Comparison of ENCODE assay signal across 8 cellular contexts in the genomic region with DNA sequence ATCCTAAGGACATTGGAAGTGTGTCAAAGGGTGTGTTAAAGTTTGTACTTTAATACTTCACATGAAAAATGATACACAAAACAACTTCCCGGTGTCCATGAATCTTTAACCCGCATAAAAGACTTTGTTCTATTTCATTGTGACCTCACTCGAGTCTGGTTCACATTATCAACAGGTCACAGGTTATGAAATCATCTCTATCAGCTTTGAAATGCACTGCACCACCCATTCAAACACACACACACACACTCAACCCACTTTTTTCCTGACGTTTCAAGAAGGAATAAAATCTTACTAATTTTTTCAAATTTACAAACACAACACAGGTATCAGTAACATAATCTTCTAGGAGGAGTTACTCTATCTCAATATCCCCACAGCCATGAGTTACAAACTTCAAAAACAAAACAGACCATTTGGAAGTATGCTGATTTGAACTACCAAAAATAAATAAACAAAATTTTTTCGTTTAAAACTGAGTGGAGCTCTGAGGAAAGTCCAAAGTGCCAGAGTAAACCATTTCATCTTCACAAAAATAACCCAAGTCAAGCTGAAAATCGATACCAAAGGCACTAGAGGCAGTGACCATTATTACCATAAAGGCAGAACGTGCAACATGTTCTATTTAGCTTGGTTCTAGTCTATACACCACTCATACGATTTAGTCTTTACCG. TPM values are rescaled to one million over a fixed set of nuclear protein-coding genes. Genes with fewer than 3 reads are reported as not detected.
DNase-seq lines count a peak whose midpoint lies in the region; ATAC-seq and TF ChIP-seq lines count a peak whose summit lies in the region.
"Had no signal": no experiment of that assay in that cellular context is flagged by ENCODE, and none has a peak within 500 bp of the region (broad histone marks: within the 10 kb centered on the region; RNA-seq: fewer than 3 reads in every experiment).

No MANE protein-coding gene starts in this region.

- peaks cover 30% of the 10 kb centered on the region for H3K36me3 Mint-ChIP-seq in CD8-positive, alpha-beta T cell

- H3K9me3 Mint-ChIP-seq in CD8-positive, alpha-beta T cell = no peaks in the 10 kb centered on the region

- POLR2A ChIA-PET in CD8-positive, alpha-beta T cell (lab: Charles Lee) = interaction anchor here (0.5 to 0.7 kb wide), 2 partner anchors 38 to 752 kb away, joined by 3 read pairs; no protein-coding TSS in a partner anchor

- H3K4me3 Mint-ChIP-seq in CD8-positive, alpha-beta T cell = peak overlapping the region; percentile 35

- no peak for TF ChIP-seq POLR2A in uterus (IDR thresholded peaks at IDR 0.05)

- intact Hi-C loops in CD8-positive, alpha-beta T cell (cut with DNase I, micrococcal nuclease) = no loop called here
- intact Hi-C loops in uterus (cut with DNase I; ENCODE audit: low total_unique reads) = no loop called here

- no peak overlapping the region for H3K4me3 ChIP-seq in CD8-positive, alpha-beta T cell (ENCODE audit: low read depth, low read length)
- peak overlapping the region; percentile 100 for H3K4me3 ChIP-seq in adipocyte (ENCODE audit: low read length)
- H3K4me3 ChIP-seq in mucosa of rectum (ENCODE audit: low read length in 2 of 2) = peak overlapping the region; percentile 35 to 71
- no peak overlapping the region for H3K4me3 ChIP-seq in uterus
- H3K4me3 ChIP-seq: lung had no signal

- H3K9ac ChIP-seq in adipocyte (ENCODE audit: low read length) (peak overlapping the region; percentile 39), mucosa of rectum (ENCODE audit: low read depth in 1 of 2, low read length in 2 of 2) (peak overlapping the region; percentile 62 to 65)
- H3K9ac ChIP-seq: KMS-11 had no signal

- CTCF ChIA-PET in CD8-positive, alpha-beta T cell (lab: Charles Lee) = interaction anchor here (1.0 kb wide), 1 partner anchor 38 kb away, joined by 3 read pairs; no protein-coding TSS in a partner anchor

- no peaks in the 10 kb centered on the region for H3K27me3 Mint-ChIP-seq in CD8-positive, alpha-beta T cell (ENCODE audit: low read depth)

- no peak for ATAC-seq in CD8-positive, alpha-beta T cell

- no peaks in the 10 kb centered on the region for H3K27me3 ChIP-seq in CD8-positive, alpha-beta T cell (ENCODE audit: insufficient read depth, low read length)
- H3K27me3 ChIP-seq in adipocyte (replicated peaks; ENCODE audit: control insufficient read depth, insufficient read depth, low read length) = no peaks in the 10 kb centered on the region
- H3K27me3 ChIP-seq in mucosa of rectum (ENCODE audit: control insufficient read depth in 2 of 2, insufficient read depth in 2 of 2, low read length in 2 of 2) = no peaks in the 10 kb centered on the region
- H3K27me3 ChIP-seq in uterus = no peaks in the 10 kb centered on the region

- no peak for TF ChIP-seq CTCF in CD8-positive, alpha-beta T cell (IDR thresholded peaks at IDR 0.05)
- TF ChIP-seq CTCF in uterus (IDR thresholded peaks at IDR 0.05) = no peak

- H3K36me3 ChIP-seq in CD8-positive, alpha-beta T cell (ENCODE audit: insufficient read depth, low read length) = peaks cover 4% of the 10 kb centered on the region
- H3K36me3 ChIP-seq in adipocyte (ENCODE audit: control insufficient read depth, insufficient read depth, low read length, severe bottlenecking) (peaks cover 47% of the 10 kb centered on the region), mucosa of rectum (ENCODE audit: control insufficient read depth in 2 of 2, insufficient read depth in 2 of 2, low read length in 2 of 2) (peaks cover 10 to 11% of the 10 kb centered on the region in 2 donors), uterus (no peaks in the 10 kb centered on the region)

- H3K27ac Mint-ChIP-seq in CD8-positive, alpha-beta T cell = peak overlapping the region; percentile 41

- H3K4me1 ChIP-seq in CD8-positive, alpha-beta T cell (ENCODE audit: insufficient read depth, low read length) = peaks cover 15% of the 10 kb centered on the region
- peaks cover 32% of the 10 kb centered on the region for H3K4me1 ChIP-seq in adipocyte (ENCODE audit: control insufficient read depth, insufficient read depth, low read length)
- peaks cover 28 to 29% of the 10 kb centered on the region in 2 donors for H3K4me1 ChIP-seq in mucosa of rectum (ENCODE audit: control insufficient read depth in 2 of 2, insufficient read depth in 2 of 2, low read length in 2 of 2)
- H3K4me1 ChIP-seq in uterus = no peaks in the 10 kb centered on the region

- H3K27ac ChIP-seq in CD8-positive, alpha-beta T cell (ENCODE audit: low read depth, low read length) = no peak overlapping the region
- H3K27ac ChIP-seq in mucosa of rectum (ENCODE audit: low read depth in 2 of 2, low read length in 2 of 2) (peak overlapping the region; percentile 74 to 82), uterus (no peak overlapping the region)
- H3K27ac ChIP-seq: KMS-11 had no signal

- H3K9me3 ChIP-seq in CD8-positive, alpha-beta T cell (ENCODE audit: low read length) = no peaks in the 10 kb centered on the region
- H3K9me3 ChIP-seq in adipocyte (ENCODE audit: control insufficient read depth, low read length) (no peaks in the 10 kb centered on the region), mucosa of rectum (ENCODE audit: control insufficient read depth in 2 of 2, low read length in 2 of 2) (no peaks in the 10 kb centered on the region), uterus (no peaks in the 10 kb centered on the region)

- DNase-seq in CD8-positive, alpha-beta T cell = no peak
- peak; percentile 60 for DNase-seq in adipocyte (ENCODE audit: low read depth)
- DNase-seq in uterus = no peak
- no peak for DNase-seq in NCI-H2171 treated with DMSO at 0.1 percent for 48 hours (lab: John Stamatoyannopoulos, UW)
- DNase-seq in C1 segment of cervical spinal cord (lab: John Stamatoyannopoulos, UW) = no peak

- peaks cover 44% of the 10 kb centered on the region for H3K4me1 Mint-ChIP-seq in CD8-positive, alpha-beta T cell (ENCODE audit: low read depth)

RNA-seq across cellular contexts. Expression of a gene that starts 2.7 kb away (rescaled TPM):
- total RNA-seq in CD8-positive, alpha-beta T cell = 10 to 100 TPM; 18.2 to 20.4 TPM
- total RNA-seq in uterus = 10 to 100 TPM; 11.2 to 70.0 (median 42.0) TPM

RNA-seq across cellular contexts. Expression of a gene that starts 2.7 kb away (rescaled TPM):
- 10 to 100 TPM; 14.6 to 17.1 TPM for total RNA-seq in CD8-positive, alpha-beta T cell
- total RNA-seq in uterus = 10 to 100 TPM in 3 of 4 donors, 1 to 10 TPM in 1; 3.1 to 17.2 (median 15.0) TPM

RNA-seq across cellular contexts. Expression of a gene that starts 24.3 kb away (rescaled TPM):
- total RNA-seq in CD8-positive, alpha-beta T cell = 1 to 10 TPM; 2.1 to 3.3 TPM
- 10 to 100 TPM in 1 of 4 donors, 1 to 10 TPM in 2, not detected in 1; 8.5 to 10.8 (median 9.6) TPM for total RNA-seq in uterus

RNA-seq across cellular contexts. Expression of a gene that starts 35.5 kb away (rescaled TPM):
- total RNA-seq in CD8-positive, alpha-beta T cell = 10 to 100 TPM; 18.6 to 21.1 TPM
- total RNA-seq in uterus = 10 to 100 TPM; 11.0 to 16.5 (median 14.2) TPM

RNA-seq across cellular contexts. Expression of a gene that starts 50.8 kb away (rescaled TPM):
- total RNA-seq in CD8-positive, alpha-beta T cell = 1 to 10 TPM in 1 of 2 experiments, under 1 TPM in 1; 0.38 to 1.1 TPM
- 1 to 10 TPM in 3 of 4 donors, under 1 TPM in 1; 0.59 to 3.7 (median 2.8) TPM for total RNA-seq in uterus

Comparison
In these comparisons a context has a peak if more than half of its experiments do, and no peak if none do; other contexts are left out.
1. H3K27ac ChIP-seq: peak in mucosa of rectum (2 of 2); none in CD8-positive, alpha-beta T cell (single experiment) and uterus (0 of 2).
2. H3K4me3 ChIP-seq: peak in adipocyte (single experiment) and mucosa of rectum (2 of 2); none in CD8-positive, alpha-beta T cell (single experiment) and uterus (0 of 2).